Comparison of ENCODE assay signal across 32 cellular contexts in genomic region chr10:126126856-126127255, GRCh38.
"Had no signal": no experiment of that assay in that cellular context is flagged by ENCODE, and none has a peak within 500 bp of the region (broad histone marks: within the 10 kb centered on the region; RNA-seq: fewer than 3 reads in every experiment).

No MANE protein-coding gene starts in this region.

- H3K27ac ChIP-seq: brain microvascular endothelial cell, SJSA1 had no signal

- H3K9me3 ChIP-seq: MG63, SJSA1, SK-N-SH had no signal

- H3K36me3 Mint-ChIP-seq: activated naive CD8-positive, alpha-beta T cell treated with anti-CD3 and anti-CD28 coated beads for 36 hours had no signal

- H3K4me3 ChIP-seq: MG63, SJSA1 had no signal

- H3K27me3 ChIP-seq: brain microvascular endothelial cell, MG63, SJSA1 had no signal

- H3K36me3 ChIP-seq: brain microvascular endothelial cell, SJSA1 had no signal

- H3K27me3 Mint-ChIP-seq: activated CD4-positive, alpha-beta T cell treated with anti-CD3 and anti-CD28 coated beads, Interleukin-2, amount 10 ng/mL, durations not matched to agents 24 days and 14 days; activated CD8-positive, alpha-beta T cell treated with anti-CD3 and anti-CD28 coated beads for 36 hours; activated naive CD8-positive, alpha-beta T cell treated with anti-CD3 and anti-CD28 coated beads for 36 hours; activated T-helper 17 cell treated with anti-CD3 and anti-CD28 coated beads, Interleukin-2, amount 50 U/mL, for 72 hours; IgD-negative memory B cell had no signal

- H3K4me1 Mint-ChIP-seq: activated CD4-positive, alpha-beta T cell treated with anti-CD3 and anti-CD28 coated beads, Interleukin-2, amount 10 ng/mL, durations not matched to agents 24 days and 14 days; activated naive CD8-positive, alpha-beta T cell treated with anti-CD3 and anti-CD28 coated beads for 36 hours; activated T-helper 17 cell treated with anti-CD3 and anti-CD28 coated beads, Interleukin-2, amount 50 U/mL, for 72 hours had no signal

- H3K4me2 ChIP-seq: SK-N-SH had no signal

- H3K27ac Mint-ChIP-seq: activated CD4-positive, alpha-beta T cell treated with anti-CD3 and anti-CD28 coated beads, Interleukin-2, amount 10 ng/mL, durations not matched to agents 24 days and 14 days; activated CD8-positive, alpha-beta T cell treated with anti-CD3 and anti-CD28 coated beads for 36 hours; activated naive CD8-positive, alpha-beta T cell treated with anti-CD3 and anti-CD28 coated beads for 36 hours; activated T-cell treated with anti-CD3 and anti-CD28 coated beads, Interleukin-2, amount 50 U/mL, for 72 hours; activated T-helper 17 cell treated with anti-CD3 and anti-CD28 coated beads, Interleukin-2, amount 50 U/mL, for 72 hours; IgD-negative memory B cell; T-helper 1 cell treated with Interleukin-12 subunit alpha and Interleukin-12 subunit beta and Interleukin-4 antibody, amounts not matched to agents 30 μg/mL and 1 μg/mL, for 36 hours; T-helper 2 cell treated with Interferon-gamma antibody and Interleukin-4, amounts not matched to agents 5 μg/mL and 100 μg/mL, for 36 hours had no signal

- H3K9ac ChIP-seq: SK-N-SH had no signal

- H3K4me3 Mint-ChIP-seq: activated CD4-positive, alpha-beta T cell treated with anti-CD3 and anti-CD28 coated beads, Interleukin-2, amount 10 ng/mL, durations not matched to agents 24 days and 14 days; activated CD8-positive, alpha-beta T cell treated with anti-CD3 and anti-CD28 coated beads for 36 hours; activated naive CD8-positive, alpha-beta T cell treated with anti-CD3 and anti-CD28 coated beads for 36 hours; activated T-cell treated with anti-CD3 and anti-CD28 coated beads, Interleukin-2, amount 50 U/mL, for 72 hours; activated T-helper 17 cell treated with anti-CD3 and anti-CD28 coated beads, Interleukin-2, amount 50 U/mL, for 72 hours; IgD-negative memory B cell; T-helper 1 cell treated with Interleukin-12 subunit alpha and Interleukin-12 subunit beta and Interleukin-4 antibody, amounts not matched to agents 30 μg/mL and 1 μg/mL, for 36 hours; T-helper 2 cell treated with Interferon-gamma antibody and Interleukin-4, amounts not matched to agents 5 μg/mL and 100 μg/mL, for 36 hours had no signal

- ATAC-seq: activated CD8-positive, alpha-beta T cell treated with anti-CD3 and anti-CD28 coated beads for 36 hours; activated T-cell treated with anti-CD3 and anti-CD28 coated beads, Interleukin-2, amount 50 U/mL, for 72 hours; activated T-helper 17 cell treated with anti-CD3 and anti-CD28 coated beads, Interleukin-2, amount 50 U/mL, for 72 hours; Panc1 had no signal

- H3K4me1 ChIP-seq: SJSA1 had no signal

- H3K9me3 Mint-ChIP-seq: activated CD4-positive, alpha-beta T cell treated with anti-CD3 and anti-CD28 coated beads, Interleukin-2, amount 10 ng/mL, durations not matched to agents 24 days and 14 days; activated naive CD8-positive, alpha-beta T cell treated with anti-CD3 and anti-CD28 coated beads for 36 hours; T-helper 2 cell treated with Interferon-gamma antibody and Interleukin-4, amounts not matched to agents 5 μg/mL and 100 μg/mL, for 36 hours had no signal

- DNase-seq: activated CD4-positive, alpha-beta T cell treated with anti-CD3 and anti-CD28 coated beads, Interleukin-2, amount 10 ng/mL, durations not matched to agents 24 days and 14 days; activated CD4-positive, alpha-beta T cell treated with anti-CD3 and anti-CD28 coated beads, Interleukin-2, amount 50 U/mL, for 4 hours; activated CD8-positive, alpha-beta T cell treated with anti-CD3 and anti-CD28 coated beads for 36 hours; activated effector memory CD4-positive, alpha-beta T cell treated with anti-CD3 and anti-CD28 coated beads, Interleukin-2, amount 50 U/mL, for 16 hours; activated naive CD4-positive, alpha-beta T cell; activated naive CD4-positive, alpha-beta T cell treated with anti-CD3 and anti-CD28 coated beads, Interleukin-2, amount 50 U/mL, for 16 hours; activated naive CD8-positive, alpha-beta T cell treated with anti-CD3 and anti-CD28 coated beads for 36 hours; activated T-cell treated with anti-CD3 and anti-CD28 coated beads, Interleukin-2, amount 50 U/mL, for 1 hour; activated T-cell treated with anti-CD3 and anti-CD28 coated beads, Interleukin-2, amount 50 U/mL, for 72 hours; amniotic stem cell; aorta; brain microvascular endothelial cell; Karpas-422; KBM-7; MG63; NCI-H1048; NCI-H1436 treated with DMSO at 0.1 percent for 48 hours; NCI-H187; NCI-H2029 treated with DMSO at 0.1 percent for 48 hours; NCI-H2107; NCI-H2171; NCI-H510A; NCI-H526; NCI-H774; SHP77 treated with DMSO at 0.1 percent for 48 hours; SK-N-SH had no signal
